Comparison of ENCODE assay signal across 9 cellular contexts in genomic region chrX:106619797-106620196, GRCh38. TPM values are rescaled to one million over a fixed set of nuclear protein-coding genes. Genes with fewer than 3 reads are reported as not detected.
A peak's percentile ranks its signal among the peaks of the same experiment; 100 is the strongest.
DNase-seq lines count a peak whose midpoint lies in the region; ATAC-seq, FAIRE-seq and TF ChIP-seq lines count a peak whose summit lies in the region.
"Had no signal": no experiment of that assay in that cellular context is flagged by ENCODE, and none has a peak within 500 bp of the region (broad histone marks: within the 10 kb centered on the region; RNA-seq: fewer than 3 reads in every experiment).

No MANE protein-coding gene starts in this region.

- DNase-seq in HCT116 (ENCODE audit: low read depth, low spot score) (no peak), left lung (no peak), GM19238 (ENCODE audit: insufficient read length, low spot score) (no peak), hippocampal formation (lab: John Stamatoyannopoulos, UW) (no peak), posterior cingulate gyrus (no peak)
- DNase-seq in activated naive CD4-positive, alpha-beta T cell (lab: John Stamatoyannopoulos, UW): no peak
- DNase-seq: NCI-H524 treated with DMSO at 0.1 percent for 48 hours had no signal

- no peaks in the 10 kb centered on the region for H3K9me2 ChIP-seq in HCT116 (ENCODE audit: insufficient read depth)

- peak; percentile 59 for FAIRE-seq in TTC549 (lab: Jason Lieb, UNC)

- TF ChIP-seq CTCF in C4-2B (conservative IDR thresholded peaks at IDR 0.05) (peak; percentile 59), HCT116 (IDR thresholded peaks at IDR 0.05 in 2 of 3, conservative IDR thresholded peaks at IDR 0.05 in 1 of 3; ENCODE audit: borderline replicate concordance in 1 of 3, insufficient read depth in 1 of 3, low read depth in 2 of 3, low read length in 2 of 3) (peak; percentile 18 to 57 (median 45); a peak in 4 of 6 replicates), left lung (IDR thresholded peaks at IDR 0.05) (no peak)

- CTCF ChIA-PET in HCT116 (lab: Charles Lee): interaction anchor here (0.7 to 1.8 kb wide), 8 partner anchors 8 to 171 kb away, joined by 3 to 12 read pairs (median 3); partner anchors contain the start of gene RADX

- H4K20me1 ChIP-seq in HCT116 (ENCODE audit: insufficient read depth): no peaks in the 10 kb centered on the region

- TF ChIP-seq RAD21 in HCT116 (IDR thresholded peaks at IDR 0.05; ENCODE audit: low read depth): peak; percentile 54

- BruUV-seq in HCT116 (replicated peaks; lab: Mats Ljungman, UMichigan): no TSS peak

- no peak for TF ChIP-seq POLR2A in HCT116 (IDR thresholded peaks at IDR 0.05; ENCODE audit: borderline replicate concordance, extremely low read depth, insufficient read depth, insufficient read length)

- no peak; the same call in 1 of the 2 replicates for ATAC-seq in HCT116
- ATAC-seq in left lung: peak; percentile 25

- no peak overlapping the region for H2AFZ ChIP-seq in HCT116 (ENCODE audit: low read depth, low read length, poor library complexity, severe bottlenecking)

- no peak overlapping the region for H3K4me3 ChIP-seq in HCT116 (replicated peaks in 1 of 2; ENCODE audit: low read depth in 1 of 2, low read length in 2 of 2)
- H3K4me3 ChIP-seq in left lung: no peak overlapping the region

- H3K27ac ChIP-seq in C4-2B (no peak overlapping the region), HCT116 (ENCODE audit: low read depth, low read length) (no peak overlapping the region), left lung (no peak overlapping the region)

- H3K9me3 ChIP-seq in HCT116 (ENCODE audit: control insufficient read depth in 1 of 2, insufficient read depth in 1 of 2, low read depth in 1 of 2, low read length in 2 of 2) (no peaks in the 10 kb centered on the region), left lung (no peaks in the 10 kb centered on the region)

- no peaks in the 10 kb centered on the region for H3K79me2 ChIP-seq in HCT116 (ENCODE audit: insufficient read depth, low read length)

- intact Hi-C loops in HCT116 (cut with micrococcal nuclease) (loop anchor here (1.0 kb wide), 1 partner anchor 138 kb away; no protein-coding TSS in a partner anchor), left lung (cut with DNase I) (no loop called here), posterior cingulate gyrus (cut with DNase I) (loop anchor here (5.0 kb wide), 1 partner anchor 137 kb away; no protein-coding TSS in a partner anchor)

- no peak overlapping the region for H3K4me2 ChIP-seq in HCT116 (ENCODE audit: low read length)

- H3K9ac ChIP-seq in HCT116 (ENCODE audit: low read length): no peak overlapping the region

- POLR2A ChIA-PET in HCT116 (lab: Charles Lee): no interaction called here

- RAD21 ChIA-PET in HCT116 (lab: Charles Lee; ENCODE audit: low non-redundant PET in 1 of 2, low total read pairs in 2 of 2, uncharacterized antibody in 2 of 2, unreplicated experiment in 2 of 2): no interaction called here

- H3K36me3 ChIP-seq in HCT116 (ENCODE audit: control insufficient read depth in 1 of 2, insufficient read depth in 2 of 2, low read length in 2 of 2): no peaks in the 10 kb centered on the region
- no peaks in the 10 kb centered on the region for H3K36me3 ChIP-seq in left lung

- no peaks in the 10 kb centered on the region for H3K4me1 ChIP-seq in HCT116 (ENCODE audit: control insufficient read depth in 1 of 2, insufficient read depth in 2 of 2, low read length in 2 of 2)
- no peaks in the 10 kb centered on the region for H3K4me1 ChIP-seq in left lung

- H3K27me3 ChIP-seq in HCT116 (ENCODE audit: insufficient read depth, low read length) (no peaks in the 10 kb centered on the region), left lung (no peaks in the 10 kb centered on the region)

TF ChIP-seq in HCT116, 20 proteins besides CTCF, POLR2A, EP300 and RAD21:
- TF ChIP-seq EZH2phosphoT487 (IDR thresholded peaks at IDR 0.05; ENCODE audit: borderline replicate concordance) (no peak), JUND (IDR thresholded peaks at IDR 0.05) (no peak), TCF7L2 (IDR thresholded peaks at IDR 0.05; ENCODE audit: borderline replicate concordance, extremely low read depth, insufficient read depth, insufficient read length) (no peak), SIN3A (IDR thresholded peaks at IDR 0.05; ENCODE audit: low read depth) (no peak), ATF3 (IDR thresholded peaks at IDR 0.05) (no peak), YY1 (IDR thresholded peaks at IDR 0.05; ENCODE audit: extremely low read depth, insufficient replicate concordance, low read depth, low read length) (no peak), EGR1 (IDR thresholded peaks at IDR 0.05; ENCODE audit: low read depth) (no peak)

RNA-seq across cellular contexts. Expression of gene RADX, which starts 8.0 kb away (rescaled TPM):
- total RNA-seq in HCT116 (2021; ENCODE audit: unreplicated experiment) (8.0 TPM), left lung (1 to 10 TPM; 3.2 to 4.9 TPM)
- 1.5 and 2.3 TPM in 2 replicates for polyA plus RNA-seq in HCT116 (2012)

Comparison
In these comparisons a context has a peak if more than half of its experiments do, and no peak if none do; other contexts are left out.
1. CTCF ChIP-seq: peak in C4-2B (single experiment) and HCT116 (3 of 3); none in left lung (0 of 2).
2. intact Hi-C loops: an anchor here in HCT116 (1.0 kb wide) and posterior cingulate gyrus (5.0 kb wide); none called in left lung.